Comparison of ENCODE assay signal across 14 cellular contexts in the genomic region with DNA sequence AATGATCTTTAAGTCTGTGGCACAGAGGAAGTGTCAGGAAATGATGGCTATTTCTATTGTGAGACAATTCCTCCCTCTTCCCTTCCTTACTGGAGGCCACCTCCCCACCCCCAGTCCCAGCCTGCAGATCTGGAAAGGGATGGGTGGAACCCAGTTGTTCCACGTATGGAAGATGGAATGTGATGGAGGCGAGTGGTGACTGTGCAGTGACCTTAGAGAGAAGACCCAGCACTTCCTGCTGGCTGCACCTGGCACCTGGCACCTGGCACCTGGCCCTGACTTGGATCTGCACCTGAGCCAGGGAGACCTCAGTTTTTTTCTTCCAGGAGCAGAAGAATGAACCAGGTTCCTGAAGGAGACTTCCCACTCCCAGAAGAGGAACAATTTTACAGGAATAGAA. TPM values are rescaled to one million over a fixed set of nuclear protein-coding genes. Genes with fewer than 3 reads are reported as not detected.
DNase-seq lines count a peak whose midpoint lies in the region; TF ChIP-seq lines count a peak whose summit lies in the region.
"Had no signal": no experiment of that assay in that cellular context is flagged by ENCODE, and none has a peak within 500 bp of the region (broad histone marks: within the 10 kb centered on the region; RNA-seq: fewer than 3 reads in every experiment).

No MANE protein-coding gene starts in this region.

- peak; percentile 7 for DNase-seq in EL
- DNase-seq in NCI-H2171 (lab: John Stamatoyannopoulos, UW), result peak; percentile 20
- DNase-seq in epithelial cell of esophagus (ENCODE audit: low read depth), result peak; percentile 75
- DNase-seq in thyroid gland, result peak; percentile 76 to 83
- DNase-seq in osteoblast (ENCODE audit: insufficient read length, low spot score, missing footprints), result no peak
- no peak for DNase-seq in adrenal gland
- DNase-seq in SHP77 treated with DMSO at 0.1 percent for 48 hours (lab: John Stamatoyannopoulos, UW), result no peak
- DNase-seq: activated CD8-positive, alpha-beta memory T cell treated with anti-CD3 and anti-CD28 coated beads, Interleukin-2, amount 10 ng/mL, durations not matched to agents 7 days and 5 days; activated naive CD4-positive, alpha-beta T cell treated with anti-CD3 and anti-CD28 coated beads for 36 hours; brain microvascular endothelial cell; GF-D8; NCI-H187 treated with DMSO at 0.1 percent for 48 hours; ovary had no signal

- 5 to 30% methylated on average over 2 of the region's 2 CpGs for WGBS in thyroid gland, 2 donors
- WGBS in adrenal gland, 4 donors, result 19 to 34% (median 31%) methylated on average over 2 of the region's 2 CpGs

- intact Hi-C loops in thyroid gland (cut with DNase I), result no loop called here
- intact Hi-C loops in adrenal gland (cut with DNase I), result loop anchor here (5.0 to 10.0 kb wide), 2 partner anchors 118 to 120 kb away; no protein-coding TSS in a partner anchor

- H3K4me1 ChIP-seq in thyroid gland, result peaks cover 59 to 75% of the 10 kb centered on the region in 2 donors
- H3K4me1 ChIP-seq in osteoblast (ENCODE audit: insufficient read depth, low read length), result no peaks in the 10 kb centered on the region
- H3K4me1 ChIP-seq in adrenal gland (replicated peaks in 1 of 2), result no peaks in the 10 kb centered on the region

- TF ChIP-seq CTCF in epithelial cell of esophagus (IDR thresholded peaks at IDR 0.05; ENCODE audit: insufficient read depth, low read depth, low read length, missing control alignments), result no peak
- TF ChIP-seq CTCF in thyroid gland (IDR thresholded peaks at IDR 0.05), result no peak
- TF ChIP-seq CTCF in osteoblast (IDR thresholded peaks at IDR 0.05; ENCODE audit: extremely low read depth, low read depth, low read length), result no peak
- TF ChIP-seq CTCF in adrenal gland (IDR thresholded peaks at IDR 0.05), result no peak

- H3K36me3 ChIP-seq in thyroid gland (no peaks in the 10 kb centered on the region), osteoblast (ENCODE audit: insufficient read depth, low read length) (no peaks in the 10 kb centered on the region), adrenal gland (replicated peaks in 1 of 2) (no peaks in the 10 kb centered on the region)
- H3K36me3 ChIP-seq: brain microvascular endothelial cell, ovary had no signal

- TF ChIP-seq POLR2A in thyroid gland (IDR thresholded peaks at IDR 0.05) (no peak), adrenal gland (IDR thresholded peaks at IDR 0.05) (no peak)

- H2AFZ ChIP-seq in osteoblast (ENCODE audit: low read length), result no peak overlapping the region

- no peak overlapping the region for H3K4me2 ChIP-seq in osteoblast (ENCODE audit: insufficient read depth, low read length)

- H3K4me3 ChIP-seq in epithelial cell of esophagus (ENCODE audit: low read length) (no peak overlapping the region), thyroid gland (replicated peaks in 1 of 3) (no peak overlapping the region), osteoblast (ENCODE audit: insufficient read depth, low read length) (no peak overlapping the region), adrenal gland (no peak overlapping the region)
- H3K4me3 ChIP-seq: ovary had no signal

- H4K20me1 ChIP-seq in osteoblast (ENCODE audit: insufficient read depth, low read length), result no peaks in the 10 kb centered on the region

- H3K27me3 ChIP-seq in thyroid gland (no peaks in the 10 kb centered on the region), osteoblast (ENCODE audit: insufficient read depth, low read length) (peaks cover 9% of the 10 kb centered on the region), adrenal gland (no peaks in the 10 kb centered on the region)
- H3K27me3 ChIP-seq: brain microvascular endothelial cell, ovary had no signal

- no peaks in the 10 kb centered on the region for H3K79me2 ChIP-seq in osteoblast (ENCODE audit: insufficient read depth, low read length)

- peak overlapping the region in 2 of 3 donors; percentile 40 to 80 for H3K27ac ChIP-seq in thyroid gland
- H3K27ac ChIP-seq in osteoblast (ENCODE audit: low read depth, low read length), result no peak overlapping the region
- no peak overlapping the region for H3K27ac ChIP-seq in adrenal gland
- H3K27ac ChIP-seq: brain microvascular endothelial cell, ovary had no signal

- no peaks in the 10 kb centered on the region for H3K9me3 ChIP-seq in thyroid gland
- H3K9me3 ChIP-seq in osteoblast (ENCODE audit: low read depth, low read length), result no peaks in the 10 kb centered on the region
- no peaks in the 10 kb centered on the region for H3K9me3 ChIP-seq in adrenal gland (replicated peaks in 1 of 3)
- H3K9me3 ChIP-seq: ovary had no signal

RNA-seq across cellular contexts. Expression of gene TMC5, which starts 33.0 kb away (rescaled TPM):
- total RNA-seq in thyroid gland, result 1 to 10 TPM in 3 of 4 donors, under 1 TPM in 1; 0.29 to 4.0 (median 1.4) TPM
- total RNA-seq in osteoblast, result under 0.01 TPM in 1 of 2 replicates, not detected in the other
- total RNA-seq in adrenal gland, result under 1 TPM in 2 of 8 donors, not detected in 6; 0.27 to 0.39 TPM
- under 1 TPM in 1 of 3 donors, not detected in 2; 0.20 TPM for polyA plus RNA-seq in adrenal gland
- total RNA-seq: activated naive CD4-positive, alpha-beta T cell treated with anti-CD3 and anti-CD28 coated beads for 36 hours had no signal
- polyA plus RNA-seq: CD14-positive monocyte had no signal

Comparison
In these comparisons a context has a peak if more than half of its experiments do, and no peak if none do; other contexts are left out.
1. DNase-seq: peak in EL (single experiment), NCI-H2171 (single experiment), epithelial cell of esophagus (single experiment) and thyroid gland (2 of 2); none in osteoblast (single experiment), adrenal gland (0 of 7) and SHP77 treated with DMSO at 0.1 percent for 48 hours (single experiment).
2. H3K27ac ChIP-seq: peak in thyroid gland (2 of 3); none in osteoblast (single experiment) and adrenal gland (0 of 5).